1 cellular context compared by ENCODE assay signal in genomic region chr7:90210475-90210874, GRCh38.
A peak's percentile ranks its signal among the peaks of the same experiment; 100 is the strongest.
TF ChIP-seq lines count a peak whose summit lies in the region.

No MANE protein-coding gene starts in this region.

TF ChIP-seq in HepG2, 621 proteins besides CTCF, POLR2A, EP300 and RAD21 (continued from another document and continues in another):
- TF ChIP-seq ZNF362 (CRISPR knock-in tag; IDR thresholded peaks at IDR 0.05; ENCODE audit: borderline replicate concordance) (peak; percentile 52; the same call in 1 of the 2 replicates), ZNF430 (CRISPR knock-in tag; IDR thresholded peaks at IDR 0.05) (no peak), ZNF570 (CRISPR knock-in tag; IDR thresholded peaks at IDR 0.05; ENCODE audit: borderline replicate concordance) (no peak), KLF16 (CRISPR knock-in tag; IDR thresholded peaks at IDR 0.05) (no peak), ZNF17 (CRISPR knock-in tag; IDR thresholded peaks at IDR 0.05) (no peak), ELF1 (CRISPR knock-in tag; IDR thresholded peaks at IDR 0.05) (no peak), TAF15 (IDR thresholded peaks at IDR 0.05; ENCODE audit: low read depth, low read length, poor library complexity, severe bottlenecking) (no peak), RCOR2 (CRISPR knock-in tag; IDR thresholded peaks at IDR 0.05) (no peak), ZBTB40 (IDR thresholded peaks at IDR 0.05) (no peak), ZBTB40 (CRISPR knock-in tag; IDR thresholded peaks at IDR 0.05) (no peak), HDAC6 (IDR thresholded peaks at IDR 0.05; ENCODE audit: low read depth, low read length) (no peak), ATF7-NPFF (CRISPR knock-in tag; IDR thresholded peaks at IDR 0.05; ENCODE audit: low read depth) (no peak), SMAD3 (CRISPR knock-in tag; IDR thresholded peaks at IDR 0.05) (no peak), ELF4 (CRISPR knock-in tag; IDR thresholded peaks at IDR 0.05; ENCODE audit: borderline replicate concordance) (no peak), IRX3 (CRISPR knock-in tag; IDR thresholded peaks at IDR 0.05; ENCODE audit: borderline replicate concordance, low read depth) (no peak), RXRB (CRISPR knock-in tag; IDR thresholded peaks at IDR 0.05; ENCODE audit: borderline replicate concordance) (peak; percentile 56), GTF2F1 (IDR thresholded peaks at IDR 0.05; ENCODE audit: low read length) (no peak), ZNF678 (CRISPR knock-in tag; IDR thresholded peaks at IDR 0.05) (no peak), PITX1 (CRISPR knock-in tag; IDR thresholded peaks at IDR 0.05) (peak; percentile 78), SIX1 (CRISPR knock-in tag; IDR thresholded peaks at IDR 0.05; ENCODE audit: borderline replicate concordance) (peak; percentile 45; the same call in 1 of the 2 replicates), FOXO1 (CRISPR knock-in tag; IDR thresholded peaks at IDR 0.05) (peak; percentile 40; the same call in 1 of the 2 replicates), KDM2A (CRISPR knock-in tag; IDR thresholded peaks at IDR 0.05; ENCODE audit: borderline replicate concordance, low read depth) (no peak), FOXK1 (CRISPR knock-in tag; IDR thresholded peaks at IDR 0.05; ENCODE audit: borderline replicate concordance, low read depth) (peak; percentile 70; the same call in 1 of the 2 replicates), ZSCAN29 (CRISPR knock-in tag; conservative IDR thresholded peaks at IDR 0.05) (no peak), GATAD2A (CRISPR knock-in tag; IDR thresholded peaks at IDR 0.05) (peak; percentile 33; the same call in 1 of the 2 replicates), ERF (CRISPR knock-in tag; IDR thresholded peaks at IDR 0.05) (no peak), IKZF1 (IDR thresholded peaks at IDR 0.05) (no peak), DBP (CRISPR knock-in tag; IDR thresholded peaks at IDR 0.05; ENCODE audit: not compliant biosample characterization) (no peak), PHF20 (CRISPR knock-in tag; IDR thresholded peaks at IDR 0.05) (no peak), SOX5 (CRISPR knock-in tag; IDR thresholded peaks at IDR 0.05; ENCODE audit: borderline replicate concordance) (peak; percentile 84), FOXP1 (IDR thresholded peaks at IDR 0.05) (0 out of 2 replicates have a peak, but pooled peaks have one; percentile 30), FOXP1 (CRISPR knock-in tag; IDR thresholded peaks at IDR 0.05) (peak; percentile 95), ZNF776 (CRISPR knock-in tag; IDR thresholded peaks at IDR 0.05) (no peak), ZNF34 (CRISPR knock-in tag; IDR thresholded peaks at IDR 0.05; ENCODE audit: borderline replicate concordance) (no peak), KDM6A (CRISPR knock-in tag; IDR thresholded peaks at IDR 0.05; ENCODE audit: low read depth) (0 out of 2 replicates have a peak, but pooled peaks have one; percentile 14), KAT8 (CRISPR knock-in tag; IDR thresholded peaks at IDR 0.05) (0 out of 2 replicates have a peak, but pooled peaks have one; percentile 33), NCOR1 (IDR thresholded peaks at IDR 0.05; ENCODE audit: borderline replicate concordance, low read length) (no peak), ZBTB34 (CRISPR knock-in tag; IDR thresholded peaks at IDR 0.05) (no peak; the same call in 1 of the 2 replicates), SP140L (CRISPR knock-in tag; IDR thresholded peaks at IDR 0.05; ENCODE audit: borderline replicate concordance) (no peak; the same call in 1 of the 2 replicates), CREM (IDR thresholded peaks at IDR 0.05) (peak; percentile 19; the same call in 1 of the 2 replicates), CREM (CRISPR knock-in tag; IDR thresholded peaks at IDR 0.05) (no peak), HOXD1 (CRISPR knock-in tag; IDR thresholded peaks at IDR 0.05) (no peak), HNF1A (IDR thresholded peaks at IDR 0.05; ENCODE audit: low read depth) (peak; percentile 71), HNF1A (CRISPR knock-in tag; IDR thresholded peaks at IDR 0.05; ENCODE audit: borderline replicate concordance) (no peak; the same call in 1 of the 2 replicates), HOXA3 (CRISPR knock-in tag; IDR thresholded peaks at IDR 0.05) (no peak), ZNF468 (CRISPR knock-in tag; IDR thresholded peaks at IDR 0.05) (no peak), KLF6 (CRISPR knock-in tag; IDR thresholded peaks at IDR 0.05) (no peak), ZNF605 (CRISPR knock-in tag; IDR thresholded peaks at IDR 0.05) (no peak), MTF2 (CRISPR knock-in tag; IDR thresholded peaks at IDR 0.05; ENCODE audit: borderline replicate concordance) (no peak), ZNF740 (CRISPR knock-in tag; IDR thresholded peaks at IDR 0.05) (no peak), NR2F6 (IDR thresholded peaks at IDR 0.05) (peak; percentile 68), NR2F6 (CRISPR knock-in tag; IDR thresholded peaks at IDR 0.05) (peak; percentile 30; the same call in 1 of the 2 replicates), SNAPC2 (CRISPR knock-in tag; IDR thresholded peaks at IDR 0.05) (no peak), SOX6 (IDR thresholded peaks at IDR 0.05) (no peak), SOX6 (CRISPR knock-in tag; IDR thresholded peaks at IDR 0.05) (peak; percentile 96), MIER3 (CRISPR knock-in tag; IDR thresholded peaks at IDR 0.05; ENCODE audit: borderline replicate concordance) (no peak), ZNF296 (CRISPR knock-in tag; conservative IDR thresholded peaks at IDR 0.05) (no peak), HDAC2 (CRISPR knock-in tag; IDR thresholded peaks at IDR 0.05) (no peak), SIN3A (IDR thresholded peaks at IDR 0.05; ENCODE audit: borderline replicate concordance, low read depth, low read length) (no peak)
